1 cellular context compared by ENCODE assay signal in the genomic region with DNA sequence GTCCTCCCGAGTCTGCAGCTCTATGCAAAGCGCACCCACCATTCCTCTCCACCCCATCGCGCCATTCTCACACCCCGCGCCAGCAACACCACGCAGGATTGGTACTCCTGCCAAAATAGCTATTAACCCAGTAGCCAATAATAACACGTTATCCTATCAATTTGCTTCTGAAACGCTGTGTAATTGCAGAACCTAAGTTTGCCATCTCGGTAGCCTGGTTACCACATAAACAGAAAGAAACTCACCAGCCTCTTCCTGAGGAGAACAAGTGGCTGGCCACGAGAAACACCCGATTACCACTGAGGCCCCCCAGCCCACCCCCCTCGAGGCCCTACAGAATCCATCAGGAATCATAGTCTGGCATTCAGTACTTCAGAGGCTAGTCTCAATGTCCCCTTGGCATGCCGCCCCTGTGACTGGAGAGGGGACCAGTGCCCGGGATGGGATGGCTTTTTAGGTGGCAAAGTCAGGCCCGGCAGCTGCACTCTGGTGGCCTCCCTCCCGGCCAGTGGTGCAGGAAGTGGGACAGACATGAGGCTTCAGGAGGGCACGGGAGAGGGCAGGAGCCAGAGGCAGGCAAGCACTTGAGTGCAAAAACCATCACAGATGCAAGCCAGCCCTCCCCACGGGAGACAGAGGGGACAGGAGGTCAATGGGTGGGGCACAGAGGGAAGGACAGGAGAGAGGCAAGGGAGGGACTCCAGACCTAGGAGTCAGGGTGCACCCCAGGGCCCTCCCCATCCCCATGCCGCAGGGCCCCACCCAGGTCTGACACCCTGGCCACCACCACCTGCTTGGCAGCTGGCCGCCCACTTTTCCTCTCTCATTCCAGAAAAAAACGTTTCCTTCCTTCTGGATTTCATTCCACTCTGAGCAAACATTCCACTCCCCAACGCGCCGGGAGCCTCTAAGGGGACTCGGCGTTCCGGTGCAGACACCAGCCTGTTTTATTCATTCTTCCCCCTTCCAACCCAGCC.
TF ChIP-seq lines count a peak whose summit lies in the region.

No MANE protein-coding gene starts in this region.

TF ChIP-seq in H1, 55 proteins besides CTCF, POLR2A, EP300 and RAD21:
- TF ChIP-seq SIRT6 (IDR thresholded peaks at IDR 0.05; ENCODE audit: low read length) = no peak
